ENCODE assay signal across 13 cellular contexts in the genomic region with DNA sequence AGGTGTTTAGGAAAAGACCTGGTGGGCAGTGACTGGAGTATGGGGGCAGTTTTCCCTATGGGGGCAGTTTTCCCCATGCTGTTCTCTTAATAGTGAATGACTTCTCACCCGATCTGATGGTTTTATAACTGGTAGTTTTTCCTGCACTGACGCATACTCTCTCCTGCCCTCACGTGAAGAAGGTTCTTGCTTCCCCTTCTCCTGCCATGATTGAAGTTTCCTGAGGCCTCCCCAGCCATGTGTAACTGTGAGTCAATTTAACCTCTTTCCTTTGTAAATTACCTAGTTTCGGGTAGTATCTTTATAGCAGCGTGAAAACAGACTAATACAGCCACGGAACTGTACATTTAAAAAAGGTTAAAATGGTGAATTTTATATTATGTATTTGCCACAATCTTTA. TPM values are rescaled to one million over a fixed set of nuclear protein-coding genes. Genes with fewer than 3 reads are reported as not detected.
"Had no signal": no experiment of that assay in that cellular context is flagged by ENCODE, and none has a peak within 500 bp of the region (broad histone marks: within the 10 kb centered on the region; RNA-seq: fewer than 3 reads in every experiment).

No MANE protein-coding gene starts in this region.

- H3K4me3 Mint-ChIP-seq: HFFc6 had no signal

- H2AFZ ChIP-seq: GM23248 had no signal

- ATAC-seq: HCT116, K562 had no signal

- H3K9ac ChIP-seq: GM23248 had no signal

- H3K27ac Mint-ChIP-seq: HFFc6 had no signal

- H3K36me3 ChIP-seq: HAP-1 had no signal

- H3K27ac ChIP-seq: GM23248 had no signal

- H3K4me1 ChIP-seq: HAP-1 had no signal

- H3K4me3 ChIP-seq: GM23248, HAP-1, K562 had no signal

- H3K9me3 Mint-ChIP-seq: HFFc6 had no signal

- DNase-seq: GM23248, GOT3, H7, HFFc6, IMR-90, Kasumi-1, KG1 had no signal

- H3K9me3 ChIP-seq: HAP-1 had no signal

- FAIRE-seq: HTR-8/SVneo, K562 had no signal

RNA-seq across cellular contexts. Expression of a gene that starts 25.0 kb away (rescaled TPM):
- total RNA-seq: GM23248, H4, HFFc6, HT-29, IMR-90 had no signal
- polyA plus RNA-seq: GM23248, IMR-90 had no signal

RNA-seq across cellular contexts. Expression of a gene that starts 45.2 kb away (rescaled TPM):
- total RNA-seq: GM23248, HFFc6, HT-29, IMR-90, K562 had no signal
- polyA plus RNA-seq: GM23248, IMR-90 had no signal
